Comparison of ENCODE assay signal across 8 cellular contexts in the genomic region with DNA sequence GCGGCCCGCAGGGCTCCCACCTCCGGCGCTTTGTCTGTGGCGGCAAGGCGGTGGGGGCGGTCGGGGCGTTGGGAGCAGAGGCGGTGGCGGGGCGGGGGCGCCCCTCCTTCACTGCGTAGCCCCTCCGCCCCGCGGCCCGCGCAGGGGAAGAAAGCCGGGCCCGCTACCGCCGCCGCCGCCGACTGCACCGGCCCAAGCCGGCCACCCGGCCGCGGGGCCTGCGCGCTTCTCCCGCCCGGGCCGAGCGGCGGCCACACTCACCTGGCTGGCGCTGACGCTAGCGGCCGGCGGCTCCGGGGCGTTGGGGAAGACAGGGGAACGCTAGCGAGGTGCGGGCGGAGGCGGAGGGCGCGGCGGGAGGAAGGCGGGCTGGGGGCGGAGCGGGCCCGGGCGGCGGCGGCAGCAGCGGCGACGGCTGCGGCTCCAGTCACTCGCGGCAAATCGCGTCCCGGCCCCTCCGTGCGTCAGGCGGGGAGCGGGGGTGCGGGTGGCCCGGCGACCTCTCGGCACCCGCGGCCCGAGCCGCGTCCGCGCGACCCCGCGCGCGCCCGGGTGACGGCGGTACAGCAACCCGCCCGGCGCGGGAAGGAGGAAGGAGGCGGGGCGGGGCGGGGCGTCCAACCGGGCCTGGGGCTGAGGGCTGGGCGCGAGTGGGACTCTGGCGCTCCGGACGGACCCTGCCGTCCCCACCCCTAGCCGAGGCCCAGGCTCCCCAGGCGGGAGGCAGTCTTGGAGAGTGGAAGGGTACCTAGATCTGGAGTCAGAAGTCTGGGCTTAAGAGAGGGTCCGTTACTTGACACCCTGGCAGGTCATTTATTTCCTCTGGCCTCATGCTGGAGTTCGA. TPM values are rescaled to one million over a fixed set of nuclear protein-coding genes. Genes with fewer than 3 reads are reported as not detected.
DNase-seq lines count a peak whose midpoint lies in the region; ATAC-seq, FAIRE-seq and TF ChIP-seq lines count a peak whose summit lies in the region.

Gene SESTD1, minus strand, starts transcription at position 595 of the 844 bp plus-strand sequence. CDS start 72,991 bp downstream, outside the sequence.

- H2AFZ ChIP-seq in astrocyte (ENCODE audit: low read depth, low read length) (peak within 1 kb of the TSS; percentile 89), hepatocyte (peak within 1 kb of the TSS; percentile 94)

- DNase-seq in GDM1 (lab: John Stamatoyannopoulos, UW) (peak; percentile 36), astrocyte (ENCODE audit: low read depth) (peak; percentile 3), hepatocyte (ENCODE audit: low spot score) (peak; percentile 80), retina (peak; percentile 84), middle frontal gyrus (ENCODE audit: extremely low spot score, low spot score) (no peak)
- no peak for DNase-seq in Jurkat, Clone E6-1 (ENCODE audit: low read depth, low spot score)
- DNase-seq in T-helper 2 cell treated with Interferon-gamma antibody and Interleukin-4, amounts not matched to agents 5 μg/mL and 100 μg/mL, for 36 hours (ENCODE audit: low spot score): peak; percentile 64

- peak within 1 kb of the TSS; percentile 72 for H3K27ac Mint-ChIP-seq in T-helper 2 cell treated with Interferon-gamma antibody and Interleukin-4, amounts not matched to agents 5 μg/mL and 100 μg/mL, for 36 hours
- peak within 1 kb of the TSS; percentile 70 for H3K27ac Mint-ChIP-seq in astrocyte (ENCODE audit: unreplicated experiment)

- peak within 1 kb of the TSS; percentile 85 for H3K4me3 Mint-ChIP-seq in T-helper 2 cell treated with Interferon-gamma antibody and Interleukin-4, amounts not matched to agents 5 μg/mL and 100 μg/mL, for 36 hours
- H3K4me3 Mint-ChIP-seq in astrocyte (ENCODE audit: unreplicated experiment): peak within 1 kb of the TSS; percentile 91

- no peak for TF ChIP-seq CTCF in astrocyte (IDR thresholded peaks at IDR 0.05; ENCODE audit: insufficient read depth, low read depth, low read length)
- no peak for TF ChIP-seq CTCF in hepatocyte (IDR thresholded peaks at IDR 0.05; ENCODE audit: poor library complexity)

- 2% methylated on average over 30 of the region's 111 CpGs for WGBS in hepatocyte (ENCODE audit: low lambda C conversion rate, missing lambda C conversion rate)

- no peak for FAIRE-seq in astrocyte (lab: Jason Lieb, UNC)

- H4K20me1 ChIP-seq in astrocyte (ENCODE audit: insufficient read depth, low read length): peaks cover 11% of the 10 kb centered on the region
- H4K20me1 ChIP-seq in hepatocyte (ENCODE audit: insufficient read depth, poor library complexity, severe bottlenecking): peaks cover 24% of the 10 kb centered on the region

- peak within 1 kb of the TSS; percentile 75 for H3K4me3 ChIP-seq in Jurkat, Clone E6-1 (ENCODE audit: low read length)
- H3K4me3 ChIP-seq in astrocyte (ENCODE audit: insufficient read depth, low read depth, low read length): peak within 1 kb of the TSS; percentile 80
- peak within 1 kb of the TSS; percentile 83 for H3K4me3 ChIP-seq in hepatocyte

- H3K4me1 ChIP-seq in astrocyte (ENCODE audit: insufficient read depth, low read length) (peaks cover 8% of the 10 kb centered on the region), hepatocyte (ENCODE audit: insufficient read depth) (peaks cover 6% of the 10 kb centered on the region)

- no peaks in the 10 kb centered on the region for H3K9me2 ChIP-seq in hepatocyte (replicated peaks; ENCODE audit: insufficient read depth)

- no peaks in the 10 kb centered on the region for H3K9me3 ChIP-seq in astrocyte (ENCODE audit: insufficient read depth, low read depth, low read length)
- H3K9me3 ChIP-seq in hepatocyte (ENCODE audit: low read depth): no peaks in the 10 kb centered on the region

- peaks cover 6% of the 10 kb centered on the region for H3K36me3 Mint-ChIP-seq in T-helper 2 cell treated with Interferon-gamma antibody and Interleukin-4, amounts not matched to agents 5 μg/mL and 100 μg/mL, for 36 hours (ENCODE audit: low read depth)
- H3K36me3 Mint-ChIP-seq in astrocyte (ENCODE audit: low read depth, unreplicated experiment): no peaks in the 10 kb centered on the region

- H3K36me3 ChIP-seq in astrocyte (ENCODE audit: insufficient read depth, low read length) (no peaks in the 10 kb centered on the region), hepatocyte (replicated peaks; ENCODE audit: insufficient read depth, low read depth) (no peaks in the 10 kb centered on the region)

- H3K9me3 Mint-ChIP-seq in T-helper 2 cell treated with Interferon-gamma antibody and Interleukin-4, amounts not matched to agents 5 μg/mL and 100 μg/mL, for 36 hours: peaks cover 8% of the 10 kb centered on the region
- H3K9me3 Mint-ChIP-seq in astrocyte (ENCODE audit: unreplicated experiment): no peaks in the 10 kb centered on the region

- peaks cover 39% of the 10 kb centered on the region for H3K27me3 Mint-ChIP-seq in T-helper 2 cell treated with Interferon-gamma antibody and Interleukin-4, amounts not matched to agents 5 μg/mL and 100 μg/mL, for 36 hours (ENCODE audit: low read depth)
- H3K27me3 Mint-ChIP-seq in astrocyte (ENCODE audit: low read depth, unreplicated experiment): no peaks in the 10 kb centered on the region

- H3K27ac ChIP-seq in astrocyte (ENCODE audit: low read depth, low read length) (peak within 1 kb of the TSS; percentile 51), hepatocyte (peak within 1 kb of the TSS; percentile 95)

- no peaks in the 10 kb centered on the region for H3K27me3 ChIP-seq in astrocyte (ENCODE audit: insufficient read depth, low read length)
- no peaks in the 10 kb centered on the region for H3K27me3 ChIP-seq in hepatocyte

- H3K79me2 ChIP-seq in astrocyte (ENCODE audit: insufficient read depth, low read length) (peaks cover 46% of the 10 kb centered on the region), hepatocyte (peaks cover 39% of the 10 kb centered on the region)

- peak within 1 kb of the TSS; percentile 87 for H3K9ac ChIP-seq in astrocyte (ENCODE audit: low read length)

- H3K4me1 Mint-ChIP-seq in T-helper 2 cell treated with Interferon-gamma antibody and Interleukin-4, amounts not matched to agents 5 μg/mL and 100 μg/mL, for 36 hours (ENCODE audit: low read depth): peaks cover 13% of the 10 kb centered on the region
- peaks cover 6% of the 10 kb centered on the region for H3K4me1 Mint-ChIP-seq in astrocyte (ENCODE audit: low read depth, unreplicated experiment)

- ATAC-seq in GM21723 (IDR thresholded peaks at IDR 0.05; ENCODE audit: unreplicated experiment): peak; percentile 70

- H3K4me2 ChIP-seq in astrocyte (ENCODE audit: low read length) (peak within 1 kb of the TSS; percentile 87), hepatocyte (peak within 1 kb of the TSS; percentile 82)

RNA-seq across cellular contexts. Expression of gene SESTD1, which starts in this region (rescaled TPM):
- 27.1 TPM for polyA plus RNA-seq in Jurkat, Clone E6-1 (2012; ENCODE audit: insufficient read depth, insufficient read length)
- 19.4 and 21.9 TPM in 2 replicates for total RNA-seq in astrocyte
- 24.3 and 34.7 TPM in 2 replicates for total RNA-seq in hepatocyte
- 42.4 and 44.0 TPM in 2 replicates for polyA plus RNA-seq in hepatocyte

Comparison
In these comparisons a context has a peak if more than half of its experiments do, and no peak if none do; other contexts are left out.
1. DNase-seq: peak in GDM1 (single experiment), T-helper 2 cell treated with Interferon-gamma antibody and Interleukin-4, amounts not matched to agents 5 μg/mL and 100 μg/mL, for 36 hours (single experiment), astrocyte (single experiment), hepatocyte (single experiment) and retina (single experiment); none in Jurkat, Clone E6-1 (single experiment) and middle frontal gyrus (single experiment).
2. Peak in every context shown above with its lines, with median percentiles within 50 percentile points of each other: H3K4me3 ChIP-seq.